In genomic region chr12:52494518-52494917, GRCh38 we compare ENCODE assay signal across 14 cellular contexts. TPM values are rescaled to one million over a fixed set of nuclear protein-coding genes. Genes with fewer than 3 reads are reported as not detected.
DNase-seq lines count a peak whose midpoint lies in the region; ATAC-seq and TF ChIP-seq lines count a peak whose summit lies in the region.
"Had no signal": no experiment of that assay in that cellular context is flagged by ENCODE, and none has a peak within 500 bp of the region (broad histone marks: within the 10 kb centered on the region; RNA-seq: fewer than 3 reads in every experiment).

No MANE protein-coding gene starts in this region.

- no peak for TF ChIP-seq POLR2A in gastrocnemius medialis (IDR thresholded peaks at IDR 0.05)

- intact Hi-C loops in left cardiac atrium (cut with DNase I), result no loop called here
- intact Hi-C loops in gastrocnemius medialis (cut with DNase I; ENCODE audit: low total_unique reads), result no loop called here

- peaks cover 23% of the 10 kb centered on the region for H3K4me1 Mint-ChIP-seq in mesothelial cell of epicardium
- H3K4me1 Mint-ChIP-seq: activated naive CD8-positive, alpha-beta T cell treated with anti-CD3 and anti-CD28 coated beads, Interleukin-2, amount 50 U/mL, for 24 hours had no signal

- no peak overlapping the region for H3K4me3 ChIP-seq in gastrocnemius medialis
- no peak overlapping the region for H3K4me3 ChIP-seq in effector memory CD4-positive, alpha-beta T cell (ENCODE audit: insufficient read depth, low read depth, low read length, poor library complexity, severe bottlenecking)
- H3K4me3 ChIP-seq: dorsolateral prefrontal cortex had no signal

- no peak overlapping the region for H3K27ac ChIP-seq in gastrocnemius medialis
- no peak overlapping the region for H3K27ac ChIP-seq in effector memory CD4-positive, alpha-beta T cell (ENCODE audit: insufficient read depth, low read length, poor library complexity, severe bottlenecking)

- ATAC-seq in left cardiac atrium, result peak; percentile 51 to 78
- ATAC-seq in gastrocnemius medialis, result peak in 1 of 2 donors; percentile 44
- no peak for ATAC-seq in GM19351 (IDR thresholded peaks at IDR 0.05; ENCODE audit: unreplicated experiment)
- ATAC-seq: activated naive CD8-positive, alpha-beta T cell treated with anti-CD3 and anti-CD28 coated beads, Interleukin-2, amount 50 U/mL, for 24 hours had no signal

- in situ Hi-C loops in gastrocnemius medialis (cut with MboI; ENCODE audit: low sequenced_read_pairs in 4 of 4), result no loop called here

- no peaks in the 10 kb centered on the region for H3K9me3 Mint-ChIP-seq in mesothelial cell of epicardium
- H3K9me3 Mint-ChIP-seq: activated naive CD8-positive, alpha-beta T cell treated with anti-CD3 and anti-CD28 coated beads, Interleukin-2, amount 50 U/mL, for 24 hours had no signal

- peaks cover 0 to 6% (median 3%) of the 10 kb centered on the region in 3 donors for H3K27me3 ChIP-seq in gastrocnemius medialis
- H3K27me3 ChIP-seq in effector memory CD4-positive, alpha-beta T cell (replicated peaks; ENCODE audit: control insufficient read depth, insufficient read depth, low read length, poor library complexity, severe bottlenecking), result no peaks in the 10 kb centered on the region

- no peak overlapping the region for H3K27ac Mint-ChIP-seq in mesothelial cell of epicardium
- H3K27ac Mint-ChIP-seq: activated naive CD8-positive, alpha-beta T cell treated with anti-CD3 and anti-CD28 coated beads, Interleukin-2, amount 50 U/mL, for 24 hours had no signal

- no peaks in the 10 kb centered on the region for H3K36me3 ChIP-seq in gastrocnemius medialis
- no peaks in the 10 kb centered on the region for H3K36me3 ChIP-seq in effector memory CD4-positive, alpha-beta T cell (ENCODE audit: control insufficient read depth, insufficient read depth, low read length)

- TF ChIP-seq CTCF in gastrocnemius medialis (IDR thresholded peaks at IDR 0.05 in 4 of 5, conservative IDR thresholded peaks at IDR 0.05 in 1 of 5) (no peak), mesothelial cell of epicardium (IDR thresholded peaks at IDR 0.05; ENCODE audit: unreplicated experiment) (no peak)

- no peaks in the 10 kb centered on the region for H3K4me1 ChIP-seq in gastrocnemius medialis
- no peaks in the 10 kb centered on the region for H3K4me1 ChIP-seq in effector memory CD4-positive, alpha-beta T cell (ENCODE audit: control insufficient read depth, insufficient read depth, low read length, poor library complexity, severe bottlenecking)

- no peaks in the 10 kb centered on the region for H3K36me3 Mint-ChIP-seq in mesothelial cell of epicardium

- DNase-seq in ELR (ENCODE audit: low read depth), result peak; percentile 18
- peak; percentile 97 for DNase-seq in amniotic epithelial cell (ENCODE audit: low read depth)
- peak; percentile 57 for DNase-seq in left cardiac atrium
- peak; percentile 27 to 51 for DNase-seq in gastrocnemius medialis
- no peak for DNase-seq in mesothelial cell of epicardium (ENCODE audit: low spot score in 2 of 2, unreplicated experiment in 2 of 2)
- no peak for DNase-seq in effector memory CD4-positive, alpha-beta T cell
- DNase-seq in NCI-H526 treated with DMSO at 0.1 percent for 48 hours (lab: John Stamatoyannopoulos, UW), result no peak
- DNase-seq: activated naive CD8-positive, alpha-beta T cell treated with anti-CD3 and anti-CD28 coated beads, Interleukin-2, amount 50 U/mL, for 24 hours; DND-41; NCI-H510A had no signal

- H3K9me3 ChIP-seq in gastrocnemius medialis, result no peaks in the 10 kb centered on the region
- no peaks in the 10 kb centered on the region for H3K9me3 ChIP-seq in effector memory CD4-positive, alpha-beta T cell (ENCODE audit: control insufficient read depth, low read length)

- peaks cover 47% of the 10 kb centered on the region for H3K27me3 Mint-ChIP-seq in mesothelial cell of epicardium (ENCODE audit: low read depth)

- no peak overlapping the region for H3K4me3 Mint-ChIP-seq in mesothelial cell of epicardium
- H3K4me3 Mint-ChIP-seq: activated naive CD8-positive, alpha-beta T cell treated with anti-CD3 and anti-CD28 coated beads, Interleukin-2, amount 50 U/mL, for 24 hours had no signal

RNA-seq across cellular contexts. Expression of gene KRT6A, which starts 1.5 kb away (rescaled TPM):
- total RNA-seq in left cardiac atrium, result 1 to 10 TPM in 1 of 2 donors, under 1 TPM in 1; 0.24 to 1.2 TPM
- total RNA-seq in gastrocnemius medialis, result not detected
- 1.2 TPM in 1 of 3 replicates, not detected in the others for total RNA-seq in mesothelial cell of epicardium
- total RNA-seq: urinary bladder had no signal

RNA-seq across cellular contexts. Expression of gene KRT6C, which starts 20.9 kb away (rescaled TPM):
- total RNA-seq in left cardiac atrium, result not detected
- total RNA-seq in gastrocnemius medialis, result not detected
- total RNA-seq in mesothelial cell of epicardium, result not detected in 3 replicates
- total RNA-seq: dorsolateral prefrontal cortex, skeletal muscle tissue, urinary bladder had no signal

RNA-seq across cellular contexts. Expression of gene KRT5, which starts 25.7 kb away (rescaled TPM):
- 1 to 10 TPM; 1.2 to 4.6 TPM for total RNA-seq in left cardiac atrium
- not detected for total RNA-seq in gastrocnemius medialis
- 0.51 to 1.4 TPM (median 0.72 TPM) in 3 replicates for total RNA-seq in mesothelial cell of epicardium

RNA-seq across cellular contexts. Expression of gene KRT6B, which starts 42.6 kb away (rescaled TPM):
- total RNA-seq in left cardiac atrium, result not detected
- not detected for total RNA-seq in gastrocnemius medialis
- total RNA-seq in mesothelial cell of epicardium, result not detected in 3 replicates
- total RNA-seq: dorsolateral prefrontal cortex, skeletal muscle tissue, urinary bladder had no signal

RNA-seq across cellular contexts. Expression of gene KRT71, which starts 58.4 kb away (rescaled TPM):
- total RNA-seq in left cardiac atrium (not detected), gastrocnemius medialis (not detected), mesothelial cell of epicardium (not detected in 3 replicates)
- total RNA-seq: skeletal muscle tissue, urinary bladder had no signal

Comparison
In these comparisons a context has a peak if more than half of its experiments do, and no peak if none do; other contexts are left out.
1. DNase-seq: peak in ELR (single experiment), amniotic epithelial cell (single experiment), left cardiac atrium (single experiment) and gastrocnemius medialis (2 of 2); none in mesothelial cell of epicardium (0 of 2), effector memory CD4-positive, alpha-beta T cell (0 of 3) and NCI-H526 treated with DMSO at 0.1 percent for 48 hours (single experiment).